In genomic region chr19:11265177-11265784, GRCh38 we compare ENCODE assay signal across 19 cellular contexts. TPM values are rescaled to one million over a fixed set of nuclear protein-coding genes. Genes with fewer than 3 reads are reported as not detected.
DNase-seq lines count a peak whose midpoint lies in the region; ATAC-seq and TF ChIP-seq lines count a peak whose summit lies in the region.
"Had no signal": no experiment of that assay in that cellular context is flagged by ENCODE, and none has a peak within 500 bp of the region (broad histone marks: within the 10 kb centered on the region; RNA-seq: fewer than 3 reads in every experiment).

No MANE protein-coding gene starts in this region.

- TF ChIP-seq CTCF in natural killer cell (IDR thresholded peaks at IDR 0.05) (no peak), transverse colon (IDR thresholded peaks at IDR 0.05) (no peak)

- H3K9me3 Mint-ChIP-seq in activated naive CD4-positive, alpha-beta T cell treated with anti-CD3 and anti-CD28 coated beads, Interleukin-2, amount 50 U/mL, for 24 hours = no peaks in the 10 kb centered on the region
- H3K9me3 Mint-ChIP-seq in activated naive CD4-positive, alpha-beta T cell treated with anti-CD3 and anti-CD28 coated beads for 36 hours = no peaks in the 10 kb centered on the region
- H3K9me3 Mint-ChIP-seq in natural killer cell = no peaks in the 10 kb centered on the region
- H3K9me3 Mint-ChIP-seq: IgD-negative memory B cell; stimulated activated naive CD8-positive, alpha-beta T cell treated with anti-CD3 and anti-CD28 coated beads, Interleukin-15, amount 100 ng/mL, for 72 hours had no signal

- H3K27me3 ChIP-seq in duodenal mucosa (ENCODE audit: control insufficient read depth in 1 of 2, insufficient read depth in 2 of 2, low read length in 2 of 2) (no peaks in the 10 kb centered on the region), transverse colon (no peaks in the 10 kb centered on the region)

- H3K27ac Mint-ChIP-seq in activated naive CD4-positive, alpha-beta T cell treated with anti-CD3 and anti-CD28 coated beads, Interleukin-2, amount 50 U/mL, for 24 hours = peak overlapping the region; percentile 78
- no peak overlapping the region for H3K27ac Mint-ChIP-seq in activated naive CD4-positive, alpha-beta T cell treated with anti-CD3 and anti-CD28 coated beads for 36 hours
- no peak overlapping the region for H3K27ac Mint-ChIP-seq in natural killer cell
- H3K27ac Mint-ChIP-seq: activated CD4-positive, alpha-beta T cell treated with anti-CD3 and anti-CD28 coated beads for 36 hours; IgD-negative memory B cell; stimulated activated naive CD8-positive, alpha-beta T cell treated with anti-CD3 and anti-CD28 coated beads, Interleukin-15, amount 100 ng/mL, for 72 hours had no signal

- H3K4me1 Mint-ChIP-seq in activated naive CD4-positive, alpha-beta T cell treated with anti-CD3 and anti-CD28 coated beads, Interleukin-2, amount 50 U/mL, for 24 hours = no peaks in the 10 kb centered on the region
- H3K4me1 Mint-ChIP-seq in activated naive CD4-positive, alpha-beta T cell treated with anti-CD3 and anti-CD28 coated beads for 36 hours (ENCODE audit: low read depth) = peaks cover 3% of the 10 kb centered on the region
- H3K4me1 Mint-ChIP-seq in natural killer cell = no peaks in the 10 kb centered on the region

- 56% methylated on average over 6 of the region's 6 CpGs; no CpG with 5 or more reads in 1 of the 2 donors for WGBS in transverse colon (ENCODE audit: low coverage in 1 of 2), 2 donors

- peak overlapping the region; percentile 47 to 76 for H3K9ac ChIP-seq in duodenal mucosa (ENCODE audit: low read depth in 1 of 2, low read length in 2 of 2)

- no peak for TF ChIP-seq EP300 in transverse colon (IDR thresholded peaks at IDR 0.05; ENCODE audit: low read depth)

- H3K27ac ChIP-seq in duodenal mucosa (ENCODE audit: low read depth, low read length) = peak overlapping the region; percentile 84
- H3K27ac ChIP-seq in transverse colon = peak overlapping the region; percentile 82 to 91 (median 86)

- intact Hi-C loops in activated naive CD4-positive, alpha-beta T cell treated with anti-CD3 and anti-CD28 coated beads for 36 hours (cut with micrococcal nuclease) = no loop called here
- intact Hi-C loops in natural killer cell (cut with micrococcal nuclease) (no loop called here), transverse colon (cut with DNase I; ENCODE audit: low total_unique reads) (no loop called here)

- no peak for TF ChIP-seq POLR2A in transverse colon (IDR thresholded peaks at IDR 0.05)

- H3K9me3 ChIP-seq in duodenal mucosa (ENCODE audit: control insufficient read depth in 1 of 2, low read length in 2 of 2) (no peaks in the 10 kb centered on the region), transverse colon (no peaks in the 10 kb centered on the region)

- peaks cover 46% of the 10 kb centered on the region for H3K27me3 Mint-ChIP-seq in activated naive CD4-positive, alpha-beta T cell treated with anti-CD3 and anti-CD28 coated beads, Interleukin-2, amount 50 U/mL, for 24 hours
- peaks cover 58% of the 10 kb centered on the region for H3K27me3 Mint-ChIP-seq in activated naive CD4-positive, alpha-beta T cell treated with anti-CD3 and anti-CD28 coated beads for 36 hours (ENCODE audit: low read depth)
- H3K27me3 Mint-ChIP-seq in natural killer cell (ENCODE audit: low read depth in 2 of 2) = peaks cover 25 to 47% of the 10 kb centered on the region in 2 donors

- DNase-seq in activated naive CD4-positive, alpha-beta T cell treated with anti-CD3 and anti-CD28 coated beads for 36 hours = no peak
- DNase-seq in natural killer cell (no peak), transverse colon (no peak)
- DNase-seq: activated CD4-positive, alpha-beta T cell treated with anti-CD3 and anti-CD28 coated beads for 36 hours; activated T-cell treated with anti-CD3 and anti-CD28 coated beads for 4 hours; GF-D8; NCI-H1105 treated with DMSO at 0.1 percent for 48 hours; NCI-H446 treated with DMSO at 0.1 percent for 48 hours; stimulated activated naive CD8-positive, alpha-beta T cell treated with anti-CD3 and anti-CD28 coated beads, Interleukin-15, amount 100 ng/mL, for 72 hours; T-helper 1 cell had no signal

- CTCF ChIA-PET in activated naive CD4-positive, alpha-beta T cell treated with anti-CD3 and anti-CD28 coated beads for 36 hours (lab: Charles Lee) = no interaction called here

- H3K36me3 ChIP-seq in duodenal mucosa (ENCODE audit: control insufficient read depth in 1 of 2, insufficient read depth in 2 of 2, low read length in 2 of 2) (no peaks in the 10 kb centered on the region), transverse colon (no peaks in the 10 kb centered on the region)

- peak overlapping the region in 1 of 2 donors; percentile 48 for H3K4me3 ChIP-seq in duodenal mucosa (ENCODE audit: low read depth in 1 of 2, low read length in 2 of 2)
- H3K4me3 ChIP-seq in transverse colon = no peak overlapping the region

- in situ Hi-C loops in transverse colon (cut with MboI; ENCODE audit: low pct_ligation_motif_present in 1 of 4, low pct_unique_long_range_greater_than_20kb in 1 of 4, low sequenced_read_pairs in 3 of 4) = no loop called here

- no peaks in the 10 kb centered on the region for H3K36me3 Mint-ChIP-seq in activated naive CD4-positive, alpha-beta T cell treated with anti-CD3 and anti-CD28 coated beads, Interleukin-2, amount 50 U/mL, for 24 hours
- no peaks in the 10 kb centered on the region for H3K36me3 Mint-ChIP-seq in activated naive CD4-positive, alpha-beta T cell treated with anti-CD3 and anti-CD28 coated beads for 36 hours (ENCODE audit: low read depth)
- H3K36me3 Mint-ChIP-seq in natural killer cell = no peaks in the 10 kb centered on the region

- peaks cover 22 to 27% of the 10 kb centered on the region in 2 donors for H3K4me1 ChIP-seq in duodenal mucosa (ENCODE audit: control insufficient read depth in 1 of 2, insufficient read depth in 2 of 2, low read length in 2 of 2)
- H3K4me1 ChIP-seq in transverse colon = peaks cover 7 to 49% (median 39%) of the 10 kb centered on the region in 4 donors

- ATAC-seq in natural killer cell (no peak), HG02610 (IDR thresholded peaks at IDR 0.05; ENCODE audit: unreplicated experiment) (no peak), esophagus mucosa (no peak), GM19395 (IDR thresholded peaks at IDR 0.05; ENCODE audit: unreplicated experiment) (no peak)
- ATAC-seq: activated CD4-positive, alpha-beta T cell treated with anti-CD3 and anti-CD28 coated beads for 36 hours; stimulated activated naive CD8-positive, alpha-beta T cell treated with anti-CD3 and anti-CD28 coated beads, Interleukin-15, amount 100 ng/mL, for 72 hours had no signal

- H3K4me3 Mint-ChIP-seq in activated naive CD4-positive, alpha-beta T cell treated with anti-CD3 and anti-CD28 coated beads, Interleukin-2, amount 50 U/mL, for 24 hours = no peak overlapping the region
- no peak overlapping the region for H3K4me3 Mint-ChIP-seq in activated naive CD4-positive, alpha-beta T cell treated with anti-CD3 and anti-CD28 coated beads for 36 hours
- H3K4me3 Mint-ChIP-seq in natural killer cell = peak overlapping the region; percentile 49
- H3K4me3 Mint-ChIP-seq: activated CD4-positive, alpha-beta T cell treated with anti-CD3 and anti-CD28 coated beads for 36 hours had no signal

RNA-seq across cellular contexts. Expression of gene DOCK6, which starts 3.0 kb away (rescaled TPM):
- 1 to 10 TPM; 6.1 to 7.1 TPM for total RNA-seq in activated naive CD4-positive, alpha-beta T cell treated with anti-CD3 and anti-CD28 coated beads for 36 hours
- 1 to 10 TPM in 1 of 3 donors, under 1 TPM in 2; 0.82 to 2.3 (median 0.86) TPM for total RNA-seq in natural killer cell
- 100 to 1,000 TPM in 1 of 4 donors, 10 to 100 TPM in 3; 66.4 to 268 (median 78.4) TPM for total RNA-seq in transverse colon
- 49.1 TPM for total RNA-seq in esophagus mucosa

RNA-seq across cellular contexts. Expression of gene ANGPTL8, which starts 25.9 kb away (rescaled TPM):
- total RNA-seq in activated naive CD4-positive, alpha-beta T cell treated with anti-CD3 and anti-CD28 coated beads for 36 hours = not detected
- total RNA-seq in natural killer cell (not detected), transverse colon (not detected), esophagus mucosa (not detected)
- total RNA-seq: activated CD4-positive, alpha-beta T cell treated with anti-CD3 and anti-CD28 coated beads for 36 hours; dermis blood vessel endothelial cell; myocyte; OCI-LY7 had no signal

RNA-seq across cellular contexts. Expression of gene TSPAN16, which starts 30.7 kb away (rescaled TPM):
- not detected for total RNA-seq in activated naive CD4-positive, alpha-beta T cell treated with anti-CD3 and anti-CD28 coated beads for 36 hours
- total RNA-seq in natural killer cell = not detected
- not detected for total RNA-seq in transverse colon
- not detected for total RNA-seq in esophagus mucosa
- total RNA-seq: activated CD4-positive, alpha-beta T cell treated with anti-CD3 and anti-CD28 coated beads for 36 hours; dermis blood vessel endothelial cell; myocyte; OCI-LY7 had no signal
